In genomic region chr9:118612201-118612600, GRCh38 we compare ENCODE assay signal across 8 cellular contexts.
"Had no signal": no experiment of that assay in that cellular context is flagged by ENCODE, and none has a peak within 500 bp of the region (broad histone marks: within the 10 kb centered on the region; RNA-seq: fewer than 3 reads in every experiment).

No MANE protein-coding gene starts in this region.

- H3K4me3 Mint-ChIP-seq: IgD-negative memory B cell had no signal

- FAIRE-seq: HepG2, HTR-8/SVneo, K562 had no signal

- H3K27me3 Mint-ChIP-seq: IgD-negative memory B cell had no signal

- H3K4me3 ChIP-seq: K562 had no signal

- H3K27ac Mint-ChIP-seq: IgD-negative memory B cell had no signal

- H3K27ac ChIP-seq: HL-60 had no signal

- H3K4me1 Mint-ChIP-seq: IgD-negative memory B cell had no signal

- H3K36me3 Mint-ChIP-seq: IgD-negative memory B cell had no signal

- DNase-seq: IMR-90, KBM-7, KG1 had no signal
